7 cellular contexts compared by ENCODE assay signal in the genomic region with DNA sequence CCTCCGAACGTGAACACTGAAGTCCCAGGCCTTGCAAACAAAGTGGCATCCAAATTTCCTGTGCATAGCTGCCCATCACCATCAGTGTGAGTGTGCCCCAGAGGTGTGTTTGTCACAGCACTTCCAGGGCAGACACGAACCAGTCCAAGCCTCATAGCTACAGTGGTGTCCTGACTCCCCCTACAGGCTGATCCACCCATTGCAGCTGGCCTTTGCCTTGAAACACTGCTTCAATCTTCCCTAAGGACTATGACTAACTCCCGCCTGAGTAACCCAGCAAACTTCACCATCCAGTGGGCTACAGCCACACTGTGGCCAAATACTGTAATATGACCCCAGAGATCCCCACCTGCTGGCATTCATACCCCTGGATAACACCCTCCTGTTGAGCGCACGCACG. TPM values are rescaled to one million over a fixed set of nuclear protein-coding genes. Genes with fewer than 3 reads are reported as not detected.
DNase-seq lines count a peak whose midpoint lies in the region; ATAC-seq and TF ChIP-seq lines count a peak whose summit lies in the region.

No MANE protein-coding gene starts in this region.

- DNase-seq in ELR (ENCODE audit: low read depth) = peak; percentile 43
- DNase-seq in NAMALWA (ENCODE audit: low spot score) = peak; percentile 40
- DNase-seq in activated T-cell treated with anti-CD3 and anti-CD28 coated beads, Interleukin-2, amount 50 U/mL, for 72 hours = peak; percentile 39 to 54
- DNase-seq in kidney epithelial cell (ENCODE audit: low read depth) = no peak
- DNase-seq in Ammon's horn (ENCODE audit: low spot score) = no peak

- H3K9me3 Mint-ChIP-seq in activated T-cell treated with anti-CD3 and anti-CD28 coated beads, Interleukin-2, amount 50 U/mL, for 72 hours = peaks cover 4 to 5% of the 10 kb centered on the region in 2 donors
- peaks cover 8% of the 10 kb centered on the region for H3K9me3 Mint-ChIP-seq in stimulated activated memory B cell treated with anti-CD40 and anti-IgM and Interleukin-4, amounts not matched to agents 10 μg/mL and 1 μg/mL and 100 μg/mL, for 72 hours

- H3K4me3 ChIP-seq in kidney epithelial cell (ENCODE audit: low read depth, low read length) = no peak overlapping the region

- no peak overlapping the region for H3K4me3 Mint-ChIP-seq in activated T-cell treated with anti-CD3 and anti-CD28 coated beads, Interleukin-2, amount 50 U/mL, for 72 hours
- no peak overlapping the region for H3K4me3 Mint-ChIP-seq in stimulated activated memory B cell treated with anti-CD40 and anti-IgM and Interleukin-4, amounts not matched to agents 10 μg/mL and 1 μg/mL and 100 μg/mL, for 72 hours

- H3K27me3 ChIP-seq in kidney epithelial cell (ENCODE audit: control insufficient read depth, insufficient read depth, low read length) = no peaks in the 10 kb centered on the region

- peaks cover 1% of the 10 kb centered on the region for H3K36me3 ChIP-seq in kidney epithelial cell (ENCODE audit: control insufficient read depth, insufficient read depth, low read length)

- no peaks in the 10 kb centered on the region for H3K27me3 Mint-ChIP-seq in activated T-cell treated with anti-CD3 and anti-CD28 coated beads, Interleukin-2, amount 50 U/mL, for 72 hours (ENCODE audit: low read depth)
- H3K27me3 Mint-ChIP-seq in stimulated activated memory B cell treated with anti-CD40 and anti-IgM and Interleukin-4, amounts not matched to agents 10 μg/mL and 1 μg/mL and 100 μg/mL, for 72 hours = no peaks in the 10 kb centered on the region

- peaks cover 28 to 69% of the 10 kb centered on the region in 2 donors for H3K36me3 Mint-ChIP-seq in activated T-cell treated with anti-CD3 and anti-CD28 coated beads, Interleukin-2, amount 50 U/mL, for 72 hours (ENCODE audit: insufficient read depth in 2 of 2)
- H3K36me3 Mint-ChIP-seq in stimulated activated memory B cell treated with anti-CD40 and anti-IgM and Interleukin-4, amounts not matched to agents 10 μg/mL and 1 μg/mL and 100 μg/mL, for 72 hours = peaks cover 73% of the 10 kb centered on the region

- peak; percentile 6 for TF ChIP-seq CTCF in kidney epithelial cell (IDR thresholded peaks at IDR 0.05; ENCODE audit: insufficient read depth, low read length, poor library complexity, severe bottlenecking)

- no peak overlapping the region for H3K27ac Mint-ChIP-seq in activated T-cell treated with anti-CD3 and anti-CD28 coated beads, Interleukin-2, amount 50 U/mL, for 72 hours
- H3K27ac Mint-ChIP-seq in stimulated activated memory B cell treated with anti-CD40 and anti-IgM and Interleukin-4, amounts not matched to agents 10 μg/mL and 1 μg/mL and 100 μg/mL, for 72 hours = no peak overlapping the region

- no peak for ATAC-seq in activated T-cell treated with anti-CD3 and anti-CD28 coated beads, Interleukin-2, amount 50 U/mL, for 72 hours (replicated peaks in 1 of 2)
- no peak for ATAC-seq in GM18498 (IDR thresholded peaks at IDR 0.05; ENCODE audit: unreplicated experiment)
- ATAC-seq in stimulated activated memory B cell treated with anti-CD40 and anti-IgM and Interleukin-4, amounts not matched to agents 10 μg/mL and 1 μg/mL and 100 μg/mL, for 72 hours = no peak

- H3K4me1 Mint-ChIP-seq in activated T-cell treated with anti-CD3 and anti-CD28 coated beads, Interleukin-2, amount 50 U/mL, for 72 hours (ENCODE audit: low read depth) = peaks cover 35% of the 10 kb centered on the region
- peaks cover 46% of the 10 kb centered on the region for H3K4me1 Mint-ChIP-seq in stimulated activated memory B cell treated with anti-CD40 and anti-IgM and Interleukin-4, amounts not matched to agents 10 μg/mL and 1 μg/mL and 100 μg/mL, for 72 hours

RNA-seq across cellular contexts. Expression of gene ZNF266, which starts 3.9 kb away (rescaled TPM):
- 10 to 100 TPM; 33.7 to 43.3 TPM for total RNA-seq in activated T-cell treated with anti-CD3 and anti-CD28 coated beads, Interleukin-2, amount 50 U/mL, for 72 hours
- total RNA-seq in kidney epithelial cell = 12.2 and 14.2 TPM in 2 replicates

Comparison
In these comparisons a context has a peak if more than half of its experiments do, and no peak if none do; other contexts are left out.
1. DNase-seq: peak in ELR (single experiment), NAMALWA (single experiment) and activated T-cell treated with anti-CD3 and anti-CD28 coated beads, Interleukin-2, amount 50 U/mL, for 72 hours (2 of 2); none in kidney epithelial cell (single experiment) and Ammon's horn (single experiment).